ENCODE assay signal across 8 cellular contexts in the genomic region with DNA sequence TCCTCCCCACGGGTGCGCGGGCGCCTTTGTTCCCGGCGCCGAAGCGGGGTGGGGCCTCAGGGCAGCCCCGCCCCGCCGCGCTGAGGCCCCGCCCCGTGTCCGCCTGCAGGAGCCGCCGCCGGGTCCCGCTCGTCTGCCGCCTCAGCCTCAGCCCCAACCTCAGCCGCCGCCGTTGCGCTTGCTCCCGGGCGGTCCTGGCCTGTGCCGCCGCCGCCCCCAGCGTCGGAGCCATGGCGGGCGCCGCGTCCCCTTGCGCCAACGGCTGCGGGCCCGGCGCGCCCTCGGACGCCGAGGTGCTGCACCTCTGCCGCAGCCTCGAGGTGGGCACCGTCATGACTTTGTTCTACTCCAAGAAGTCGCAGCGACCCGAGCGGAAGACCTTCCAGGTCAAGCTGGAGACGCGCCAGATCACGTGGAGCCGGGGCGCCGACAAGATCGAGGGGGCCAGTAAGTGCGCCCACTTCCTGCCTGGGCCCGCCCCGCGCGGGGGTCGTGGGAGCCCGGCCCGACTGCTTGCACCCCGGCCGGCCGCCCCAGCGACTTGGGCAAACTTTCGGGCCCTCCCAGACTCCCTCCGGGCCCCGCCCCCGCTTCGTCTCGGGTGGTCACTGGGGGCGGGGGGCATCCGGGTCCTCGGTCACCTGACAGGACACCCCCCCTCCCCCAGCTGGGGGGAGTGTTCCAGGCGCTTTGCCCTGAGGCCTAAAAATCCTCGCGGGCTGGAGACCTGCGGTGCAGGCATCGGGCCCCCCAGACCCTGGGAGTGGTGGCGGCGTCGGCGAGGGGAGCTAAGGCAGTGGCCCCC. TPM values are rescaled to one million over a fixed set of nuclear protein-coding genes. Genes with fewer than 3 reads are reported as not detected.
DNase-seq lines count a peak whose midpoint lies in the region; ATAC-seq, FAIRE-seq and TF ChIP-seq lines count a peak whose summit lies in the region.

Gene PLCG1 (plus strand): TSS at position 132 of the 805 bp plus-strand sequence. CDS start 99 bp downstream, at position 231.

- H3K9me3 Mint-ChIP-seq in activated T-helper 2 cell treated with anti-CD3 and anti-CD28 coated beads, Interferon-gamma antibody, Interleukin-2, Interleukin-4, amounts not matched to agents 10 μg/mL and 5 μg/mL and 100 μg/mL, durations not matched to agents 14 hours and 24 hours and 36 hours, result no peaks in the 10 kb centered on the region
- no peaks in the 10 kb centered on the region for H3K9me3 Mint-ChIP-seq in nephron

- peak within 1 kb of the TSS; percentile 82 for H3K27ac Mint-ChIP-seq in activated T-helper 2 cell treated with anti-CD3 and anti-CD28 coated beads, Interferon-gamma antibody, Interleukin-2, Interleukin-4, amounts not matched to agents 10 μg/mL and 5 μg/mL and 100 μg/mL, durations not matched to agents 14 hours and 24 hours and 36 hours
- H3K27ac Mint-ChIP-seq in nephron, result peak within 1 kb of the TSS; percentile 98 to 100 (median 99)

- H3K27me3 Mint-ChIP-seq in activated T-helper 2 cell treated with anti-CD3 and anti-CD28 coated beads, Interferon-gamma antibody, Interleukin-2, Interleukin-4, amounts not matched to agents 10 μg/mL and 5 μg/mL and 100 μg/mL, durations not matched to agents 14 hours and 24 hours and 36 hours (ENCODE audit: low read depth), result no peaks in the 10 kb centered on the region
- H3K27me3 Mint-ChIP-seq in nephron (ENCODE audit: low read depth), result no peaks in the 10 kb centered on the region

- no peak for TF ChIP-seq EP300 in Ishikawa (IDR thresholded peaks at IDR 0.05; ENCODE audit: borderline replicate concordance)

- no peak for TF ChIP-seq RAD21 in Ishikawa (IDR thresholded peaks at IDR 0.05; ENCODE audit: low read depth)

- peaks cover 31% of the 10 kb centered on the region for H3K36me3 Mint-ChIP-seq in activated T-helper 2 cell treated with anti-CD3 and anti-CD28 coated beads, Interferon-gamma antibody, Interleukin-2, Interleukin-4, amounts not matched to agents 10 μg/mL and 5 μg/mL and 100 μg/mL, durations not matched to agents 14 hours and 24 hours and 36 hours (ENCODE audit: low read depth)
- peaks cover 21% of the 10 kb centered on the region for H3K36me3 Mint-ChIP-seq in nephron (ENCODE audit: low read depth)

- peak; percentile 85 for DNase-seq in D721Med (ENCODE audit: insufficient read length, low spot score)
- DNase-seq in RKO (ENCODE audit: low spot score), result peak; percentile 83
- peak; percentile 74 for DNase-seq in activated T-helper 2 cell treated with anti-CD3 and anti-CD28 coated beads, Interferon-gamma antibody, Interleukin-2, Interleukin-4, amounts not matched to agents 10 μg/mL and 5 μg/mL and 100 μg/mL, durations not matched to agents 14 hours and 24 hours and 36 hours (ENCODE audit: low spot score)
- DNase-seq in fibroblast of pulmonary artery (ENCODE audit: low read depth), result peak; percentile 76
- DNase-seq in stimulated activated naive CD8-positive, alpha-beta T cell treated with anti-CD3 and anti-CD28 coated beads, Interleukin-15, Interleukin-2, amounts not matched to agents 100 U/mL and 50 U/mL, for 24 hours, result peak; percentile 85

- intact Hi-C loops in activated T-helper 2 cell treated with anti-CD3 and anti-CD28 coated beads, Interferon-gamma antibody, Interleukin-2, Interleukin-4, amounts not matched to agents 10 μg/mL and 5 μg/mL and 100 μg/mL, durations not matched to agents 14 hours and 24 hours and 36 hours (cut with micrococcal nuclease), result loop anchor here (2.0 to 10.0 kb wide), 5 partner anchors 35 to 557 kb away; partner anchors contain the start of gene TOP1

- peak within 1 kb of the TSS; percentile 69 for H3K4me3 ChIP-seq in fibroblast of pulmonary artery (replicated peaks; ENCODE audit: low read depth, low read length)

- no peak for FAIRE-seq in D721Med (lab: Jason Lieb, UNC)

- ATAC-seq in GM21528 (IDR thresholded peaks at IDR 0.05; ENCODE audit: low FRiP score, unreplicated experiment), result peak; percentile 71
- peak; percentile 59 for ATAC-seq in stimulated activated naive CD8-positive, alpha-beta T cell treated with anti-CD3 and anti-CD28 coated beads, Interleukin-15, Interleukin-2, amounts not matched to agents 100 U/mL and 50 U/mL, for 24 hours

- TF ChIP-seq CTCF in D721Med (IDR thresholded peaks at IDR 0.05; ENCODE audit: insufficient read depth, missing control alignments) (no peak), fibroblast of pulmonary artery (IDR thresholded peaks at IDR 0.05; ENCODE audit: low read length, missing control alignments) (no peak), nephron (IDR thresholded peaks at IDR 0.05; ENCODE audit: unreplicated experiment in 3 of 3) (no peak)

- peaks cover 66% of the 10 kb centered on the region for H3K4me1 Mint-ChIP-seq in activated T-helper 2 cell treated with anti-CD3 and anti-CD28 coated beads, Interferon-gamma antibody, Interleukin-2, Interleukin-4, amounts not matched to agents 10 μg/mL and 5 μg/mL and 100 μg/mL, durations not matched to agents 14 hours and 24 hours and 36 hours (ENCODE audit: low read depth)
- H3K4me1 Mint-ChIP-seq in nephron, result peaks cover 64% of the 10 kb centered on the region

- peak within 1 kb of the TSS; percentile 88 for H3K4me3 Mint-ChIP-seq in activated T-helper 2 cell treated with anti-CD3 and anti-CD28 coated beads, Interferon-gamma antibody, Interleukin-2, Interleukin-4, amounts not matched to agents 10 μg/mL and 5 μg/mL and 100 μg/mL, durations not matched to agents 14 hours and 24 hours and 36 hours (ENCODE audit: low read depth)
- peak within 1 kb of the TSS; percentile 91 to 96 (median 94) for H3K4me3 Mint-ChIP-seq in nephron

TF ChIP-seq in Ishikawa, 13 proteins besides CTCF, POLR2A, EP300 and RAD21:
- TF ChIP-seq ZBTB7A (IDR thresholded peaks at IDR 0.05; ENCODE audit: low read depth) (peak; percentile 94), EGR1 (IDR thresholded peaks at IDR 0.05) (no peak), CEBPB (IDR thresholded peaks at IDR 0.05) (no peak), TAF1 (IDR thresholded peaks at IDR 0.05; ENCODE audit: low read depth) (no peak; the same call in 1 of the 2 replicates), NFIC (IDR thresholded peaks at IDR 0.05) (peak; percentile 38; the same call in 1 of the 2 replicates), TEAD4 (IDR thresholded peaks at IDR 0.05) (no peak), TCF12 (IDR thresholded peaks at IDR 0.05; ENCODE audit: low read depth) (no peak), FOXM1 (IDR thresholded peaks at IDR 0.05; ENCODE audit: borderline replicate concordance, low read depth) (no peak), REST (IDR thresholded peaks at IDR 0.05; ENCODE audit: low read depth) (no peak), YY1 (IDR thresholded peaks at IDR 0.05; ENCODE audit: low read depth) (peak; percentile 41; the same call in 1 of the 2 replicates), CREB1 (IDR thresholded peaks at IDR 0.05; ENCODE audit: low read depth) (no peak)
- TF ChIP-seq, protein P1, sequence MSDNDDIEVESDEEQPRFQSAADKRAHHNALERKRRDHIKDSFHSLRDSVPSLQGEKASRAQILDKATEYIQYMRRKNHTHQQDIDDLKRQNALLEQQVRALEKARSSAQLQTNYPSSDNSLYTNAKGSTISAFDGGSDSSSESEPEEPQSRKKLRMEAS (IDR thresholded peaks at IDR 0.05), result peak; percentile 32
- TF ChIP-seq, protein P2, sequence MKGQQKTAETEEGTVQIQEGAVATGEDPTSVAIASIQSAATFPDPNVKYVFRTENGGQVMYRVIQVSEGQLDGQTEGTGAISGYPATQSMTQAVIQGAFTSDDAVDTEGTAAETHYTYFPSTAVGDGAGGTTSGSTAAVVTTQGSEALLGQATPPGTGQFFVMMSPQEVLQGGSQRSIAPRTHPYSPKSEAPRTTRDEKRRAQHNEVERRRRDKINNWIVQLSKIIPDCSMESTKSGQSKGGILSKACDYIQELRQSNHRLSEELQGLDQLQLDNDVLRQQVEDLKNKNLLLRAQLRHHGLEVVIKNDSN (IDR thresholded peaks at IDR 0.05), result peak; percentile 89

RNA-seq across cellular contexts. Expression of gene PLCG1, which starts in this region (rescaled TPM):
- 174 and 187 TPM in 2 replicates for total RNA-seq in activated T-helper 2 cell treated with anti-CD3 and anti-CD28 coated beads, Interferon-gamma antibody, Interleukin-2, Interleukin-4, amounts not matched to agents 10 μg/mL and 5 μg/mL and 100 μg/mL, durations not matched to agents 14 hours and 24 hours and 36 hours

Comparison
In these comparisons a context has a peak if more than half of its experiments do, and no peak if none do; other contexts are left out.
1. Peak in every context shown above with its lines: DNase-seq, ATAC-seq and H3K4me3 ChIP-seq.